2 cellular contexts compared by ENCODE assay signal in the genomic region with DNA sequence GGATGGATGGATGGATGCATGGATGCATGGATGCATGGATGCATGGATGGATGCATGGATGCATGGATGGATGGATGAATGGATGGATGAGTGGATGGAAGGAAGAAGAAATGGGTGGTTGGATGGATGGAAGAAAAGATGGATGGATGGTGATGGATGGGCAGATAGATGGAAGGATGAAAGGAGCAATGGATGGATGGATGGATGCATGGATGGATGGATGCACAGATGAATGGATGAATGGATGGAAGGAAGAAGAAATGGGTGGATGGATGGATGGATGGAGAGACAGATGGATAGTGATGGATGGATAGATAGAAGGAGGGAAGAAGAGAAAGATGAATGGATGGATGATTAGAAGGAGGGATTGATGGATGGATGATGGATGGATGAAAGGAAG.
A peak's percentile ranks its signal among the peaks of the same experiment; 100 is the strongest.
TF ChIP-seq lines count a peak whose summit lies in the region.

No MANE protein-coding gene starts in this region.

TF ChIP-seq in HEK293, 187 proteins besides CTCF, POLR2A, EP300 and RAD21 (continued from another document):
- TF ChIP-seq, protein P1, sequence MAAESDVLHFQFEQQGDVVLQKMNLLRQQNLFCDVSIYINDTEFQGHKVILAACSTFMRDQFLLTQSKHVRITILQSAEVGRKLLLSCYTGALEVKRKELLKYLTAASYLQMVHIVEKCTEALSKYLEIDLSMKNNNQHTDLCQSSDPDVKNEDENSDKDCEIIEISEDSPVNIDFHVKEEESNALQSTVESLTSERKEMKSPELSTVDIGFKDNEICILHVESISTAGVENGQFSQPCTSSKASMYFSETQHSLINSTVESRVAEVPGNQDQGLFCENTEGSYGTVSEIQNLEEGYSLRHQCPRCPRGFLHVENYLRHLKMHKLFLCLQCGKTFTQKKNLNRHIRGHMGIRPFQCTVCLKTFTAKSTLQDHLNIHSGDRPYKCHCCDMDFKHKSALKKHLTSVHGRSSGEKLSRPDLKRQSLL (tag by site-specific recombination; IDR thresholded peaks at IDR 0.05) = no peak
- no peak for TF ChIP-seq ZNF175 (tag by site-specific recombination; IDR thresholded peaks at IDR 0.05)
- TF ChIP-seq TRIM28 (IDR thresholded peaks at IDR 0.05; ENCODE audit: borderline replicate concordance, low read length) = no peak
- peak; percentile 99 for TF ChIP-seq ZNF366 (tag by site-specific recombination; conservative IDR thresholded peaks at IDR 0.05)
- no peak for TF ChIP-seq ZNF513 (tag by site-specific recombination; IDR thresholded peaks at IDR 0.05)
- no peak for TF ChIP-seq REPIN1 (tag by site-specific recombination; IDR thresholded peaks at IDR 0.05; ENCODE audit: low read depth)
- no peak for TF ChIP-seq ZNF311 (tag by site-specific recombination; IDR thresholded peaks at IDR 0.05; ENCODE audit: borderline replicate concordance)
- no peak for TF ChIP-seq ZNF48 (tag by site-specific recombination; IDR thresholded peaks at IDR 0.05)
- TF ChIP-seq ZNF571 (tag by site-specific recombination; IDR thresholded peaks at IDR 0.05) = 0 out of 2 replicates have a peak, but pooled peaks have one; percentile 25
- peak; percentile 100 for TF ChIP-seq ZBTB17 (tag by site-specific recombination; IDR thresholded peaks at IDR 0.05)
- no peak for TF ChIP-seq YY1 (tag by site-specific recombination; IDR thresholded peaks at IDR 0.05)
- no peak for TF ChIP-seq ZNF792 (tag by site-specific recombination; IDR thresholded peaks at IDR 0.05)
- no peak for TF ChIP-seq KLF1 (tag by site-specific recombination; IDR thresholded peaks at IDR 0.05)
- TF ChIP-seq ZNF660 (tag by site-specific recombination; IDR thresholded peaks at IDR 0.05) = no peak
- TF ChIP-seq ZNF596 (tag by site-specific recombination; IDR thresholded peaks at IDR 0.05) = no peak
- no peak for TF ChIP-seq ZFHX2 (tag by site-specific recombination; conservative IDR thresholded peaks at IDR 0.05)
- no peak for TF ChIP-seq ZEB2 (tag by site-specific recombination; IDR thresholded peaks at IDR 0.05)
- no peak for TF ChIP-seq ZNF2 (tag by site-specific recombination; IDR thresholded peaks at IDR 0.05)
- no peak for TF ChIP-seq ZNF19 (tag by site-specific recombination; IDR thresholded peaks at IDR 0.05; ENCODE audit: low read depth)
- no peak for TF ChIP-seq PATZ1 (tag by site-specific recombination; IDR thresholded peaks at IDR 0.05)
- no peak for TF ChIP-seq PRDM1 (tag by site-specific recombination; IDR thresholded peaks at IDR 0.05)
- no peak for TF ChIP-seq BCL11A (tag by site-specific recombination; IDR thresholded peaks at IDR 0.05; ENCODE audit: low read depth)
- no peak for TF ChIP-seq ZNF335 (tag by site-specific recombination; conservative IDR thresholded peaks at IDR 0.05)

TF ChIP-seq in H1, 55 proteins besides CTCF, POLR2A, EP300 and RAD21 (continued from another document):
- TF ChIP-seq PHF8 (conservative IDR thresholded peaks at IDR 0.05; ENCODE audit: low read depth, low read length) (no peak), TAF1 (IDR thresholded peaks at IDR 0.05; ENCODE audit: low read depth, low read length) (no peak), ZNF274 (IDR thresholded peaks at IDR 0.05; ENCODE audit: borderline replicate concordance, extremely low read depth, low read length) (no peak), NANOG (IDR thresholded peaks at IDR 0.05; ENCODE audit: insufficient read depth, low read depth, low read length, poor library complexity, severe bottlenecking) (no peak), CEBPB (IDR thresholded peaks at IDR 0.05; ENCODE audit: low read depth, low read length) (no peak)
